In the genomic region with DNA sequence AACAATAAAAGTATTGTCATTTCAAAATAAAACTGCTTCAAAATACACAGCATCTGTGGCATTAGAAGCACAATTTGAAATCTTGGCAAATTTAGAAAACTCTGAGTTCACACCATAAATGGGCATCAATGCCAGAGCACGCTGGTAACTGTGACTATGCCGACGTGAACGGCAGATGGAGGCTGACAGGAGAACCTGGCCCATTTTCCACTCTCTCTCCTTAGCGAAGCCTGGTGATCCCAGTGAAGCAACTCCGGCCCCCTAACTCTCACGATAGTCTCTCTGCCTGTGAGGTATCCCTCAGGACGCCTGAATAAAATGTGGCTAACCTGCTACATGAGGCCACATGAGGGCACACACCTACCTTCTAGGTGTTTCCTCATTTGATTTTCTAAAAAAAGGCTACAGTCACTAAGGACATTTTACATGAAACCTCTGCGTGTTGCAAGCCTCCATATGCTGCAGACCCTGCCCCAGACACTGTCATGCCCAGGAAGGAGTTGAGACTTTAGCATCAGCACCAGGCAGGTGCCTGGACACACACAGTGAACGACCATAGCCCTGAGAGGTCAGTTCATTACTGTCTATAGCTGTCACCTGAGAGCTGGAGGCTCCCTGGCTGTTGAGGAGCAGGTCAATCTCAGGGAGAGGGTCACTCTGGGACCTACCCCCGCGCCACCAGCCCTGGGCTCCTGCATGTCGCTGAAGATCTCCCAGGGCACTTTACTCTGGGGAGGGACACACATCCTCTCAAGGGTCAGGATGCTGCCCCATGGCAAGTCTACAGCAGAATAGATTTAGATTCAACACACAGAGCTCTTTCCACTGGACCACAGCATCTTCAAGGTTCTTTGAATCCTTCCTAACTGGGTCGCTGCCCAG, we compare ENCODE assay signal across 26 cellular contexts.
DNase-seq lines count a peak whose midpoint lies in the region; ATAC-seq and TF ChIP-seq lines count a peak whose summit lies in the region.
"Had no signal": no experiment of that assay in that cellular context is flagged by ENCODE, and none has a peak within 500 bp of the region (broad histone marks: within the 10 kb centered on the region; RNA-seq: fewer than 3 reads in every experiment).

No MANE protein-coding gene starts in this region.

- H3K27me3 ChIP-seq in right atrium auricular region: no peaks in the 10 kb centered on the region
- no peaks in the 10 kb centered on the region for H3K27me3 ChIP-seq in colonic mucosa
- H3K27me3 ChIP-seq: BLaER1, body of pancreas, Peyer's patch, SJCRH30, upper lobe of right lung had no signal

- intact Hi-C loops in left cardiac atrium (cut with DNase I) (no loop called here), colonic mucosa (cut with DNase I) (no loop called here)

- no peak overlapping the region for H3K4me3 Mint-ChIP-seq in type B pancreatic cell
- no peak overlapping the region for H3K4me3 Mint-ChIP-seq in T-helper 2 cell treated with Interferon-gamma antibody and Interleukin-4, amounts not matched to agents 5 μg/mL and 100 μg/mL, for 36 hours
- H3K4me3 Mint-ChIP-seq: activated CD4-positive, alpha-beta memory T cell treated with anti-CD3 and anti-CD28 coated beads, Interleukin-2, amount 10 ng/mL, durations not matched to agents 7 days and 5 days; naive B cell had no signal

- H3K9me3 Mint-ChIP-seq in type B pancreatic cell: no peaks in the 10 kb centered on the region
- no peaks in the 10 kb centered on the region for H3K9me3 Mint-ChIP-seq in T-helper 2 cell treated with Interferon-gamma antibody and Interleukin-4, amounts not matched to agents 5 μg/mL and 100 μg/mL, for 36 hours
- H3K9me3 Mint-ChIP-seq: activated CD4-positive, alpha-beta memory T cell treated with anti-CD3 and anti-CD28 coated beads, Interleukin-2, amount 10 ng/mL, durations not matched to agents 7 days and 5 days; naive B cell had no signal

- H3K27ac ChIP-seq in right atrium auricular region (no peak overlapping the region), colonic mucosa (no peak overlapping the region)
- H3K27ac ChIP-seq: BLaER1, body of pancreas, Peyer's patch, SJCRH30, upper lobe of right lung had no signal

- peak; percentile 23 for DNase-seq in right atrium auricular region (ENCODE audit: low spot score)
- DNase-seq in left cardiac atrium: no peak
- DNase-seq in colonic mucosa: peak; percentile 7
- peak; percentile 4 for DNase-seq in mucosa of gallbladder (ENCODE audit: low spot score)
- DNase-seq in type B pancreatic cell (ENCODE audit: extremely low spot score, unreplicated experiment): peak; percentile 29
- DNase-seq in T-helper 2 cell treated with Interferon-gamma antibody and Interleukin-4, amounts not matched to agents 5 μg/mL and 100 μg/mL, for 36 hours (ENCODE audit: low spot score): no peak
- DNase-seq: activated CD4-positive, alpha-beta memory T cell treated with anti-CD3 and anti-CD28 coated beads, Interleukin-2, amount 10 ng/mL, durations not matched to agents 7 days and 5 days; activated CD4-positive, alpha-beta T cell treated with anti-CD3 and anti-CD28 coated beads for 1 hour; activated naive CD4-positive, alpha-beta T cell treated with Interleukin-2 at 50 U/mL for 16 hours; body of pancreas; COR-L47; cortex of kidney; DMS53; mesendoderm; naive B cell; NCI-H524; Peyer's patch; retina; SJCRH30; stimulated activated CD4-positive, alpha-beta T cell treated with anti-CD3 and anti-CD28 coated beads, Interleukin-1b, Interleukin-23, amount 100 ng/mL, for 48 hours; upper lobe of right lung had no signal

- TF ChIP-seq CTCF in right atrium auricular region (IDR thresholded peaks at IDR 0.05) (no peak), colonic mucosa (IDR thresholded peaks at IDR 0.05) (no peak), type B pancreatic cell (conservative IDR thresholded peaks at IDR 0.05) (no peak)

- no peaks in the 10 kb centered on the region for H3K9me3 ChIP-seq in right atrium auricular region
- H3K9me3 ChIP-seq in colonic mucosa: no peaks in the 10 kb centered on the region
- H3K9me3 ChIP-seq: BLaER1, body of pancreas, Peyer's patch, SJCRH30, upper lobe of right lung had no signal

- H3K4me1 ChIP-seq in right atrium auricular region: peaks cover 0 to 23% of the 10 kb centered on the region in 2 donors
- H3K4me1 ChIP-seq in colonic mucosa: no peaks in the 10 kb centered on the region
- H3K4me1 ChIP-seq: BLaER1, body of pancreas, Peyer's patch, upper lobe of right lung had no signal

- H3K4me1 Mint-ChIP-seq in type B pancreatic cell (ENCODE audit: unreplicated experiment): no peaks in the 10 kb centered on the region
- H3K4me1 Mint-ChIP-seq in T-helper 2 cell treated with Interferon-gamma antibody and Interleukin-4, amounts not matched to agents 5 μg/mL and 100 μg/mL, for 36 hours (ENCODE audit: low read depth): no peaks in the 10 kb centered on the region
- H3K4me1 Mint-ChIP-seq: activated CD4-positive, alpha-beta memory T cell treated with anti-CD3 and anti-CD28 coated beads, Interleukin-2, amount 10 ng/mL, durations not matched to agents 7 days and 5 days had no signal

- H3K36me3 Mint-ChIP-seq in type B pancreatic cell: peaks cover 10% of the 10 kb centered on the region
- H3K36me3 Mint-ChIP-seq in T-helper 2 cell treated with Interferon-gamma antibody and Interleukin-4, amounts not matched to agents 5 μg/mL and 100 μg/mL, for 36 hours (ENCODE audit: low read depth): peaks cover 34% of the 10 kb centered on the region

- ATAC-seq in left cardiac atrium: no peak
- ATAC-seq in GM18511 (IDR thresholded peaks at IDR 0.05; ENCODE audit: unreplicated experiment): no peak
- ATAC-seq in GM18868 (IDR thresholded peaks at IDR 0.05; ENCODE audit: unreplicated experiment): no peak
- ATAC-seq: body of pancreas, left colon, upper lobe of right lung had no signal

- peaks cover 70% of the 10 kb centered on the region for H3K36me3 ChIP-seq in right atrium auricular region
- peaks cover 9% of the 10 kb centered on the region for H3K36me3 ChIP-seq in colonic mucosa

- H3K27me3 Mint-ChIP-seq in type B pancreatic cell: no peaks in the 10 kb centered on the region
- H3K27me3 Mint-ChIP-seq in T-helper 2 cell treated with Interferon-gamma antibody and Interleukin-4, amounts not matched to agents 5 μg/mL and 100 μg/mL, for 36 hours (ENCODE audit: low read depth): no peaks in the 10 kb centered on the region
- H3K27me3 Mint-ChIP-seq: activated CD4-positive, alpha-beta memory T cell treated with anti-CD3 and anti-CD28 coated beads, Interleukin-2, amount 10 ng/mL, durations not matched to agents 7 days and 5 days; naive B cell had no signal

- H3K9ac ChIP-seq in colonic mucosa (ENCODE audit: low read depth in 2 of 2, low read length in 2 of 2): no peak overlapping the region
- H3K9ac ChIP-seq: BLaER1 had no signal

- H3K4me3 ChIP-seq in right atrium auricular region (no peak overlapping the region), colonic mucosa (no peak overlapping the region)
- H3K4me3 ChIP-seq: BLaER1, body of pancreas, Peyer's patch, SJCRH30, smooth muscle cell, upper lobe of right lung had no signal

- no peak overlapping the region for H3K27ac Mint-ChIP-seq in type B pancreatic cell
- no peak overlapping the region for H3K27ac Mint-ChIP-seq in T-helper 2 cell treated with Interferon-gamma antibody and Interleukin-4, amounts not matched to agents 5 μg/mL and 100 μg/mL, for 36 hours
- H3K27ac Mint-ChIP-seq: activated CD4-positive, alpha-beta memory T cell treated with anti-CD3 and anti-CD28 coated beads, Interleukin-2, amount 10 ng/mL, durations not matched to agents 7 days and 5 days had no signal

Comparison
In these comparisons a context has a peak if more than half of its experiments do, and no peak if none do; other contexts are left out.
1. DNase-seq: peak in right atrium auricular region (single experiment), colonic mucosa (single experiment), mucosa of gallbladder (single experiment) and type B pancreatic cell (single experiment); none in left cardiac atrium (single experiment) and T-helper 2 cell treated with Interferon-gamma antibody and Interleukin-4, amounts not matched to agents 5 μg/mL and 100 μg/mL, for 36 hours (single experiment).